38 cellular contexts compared by ENCODE assay signal in the genomic region with DNA sequence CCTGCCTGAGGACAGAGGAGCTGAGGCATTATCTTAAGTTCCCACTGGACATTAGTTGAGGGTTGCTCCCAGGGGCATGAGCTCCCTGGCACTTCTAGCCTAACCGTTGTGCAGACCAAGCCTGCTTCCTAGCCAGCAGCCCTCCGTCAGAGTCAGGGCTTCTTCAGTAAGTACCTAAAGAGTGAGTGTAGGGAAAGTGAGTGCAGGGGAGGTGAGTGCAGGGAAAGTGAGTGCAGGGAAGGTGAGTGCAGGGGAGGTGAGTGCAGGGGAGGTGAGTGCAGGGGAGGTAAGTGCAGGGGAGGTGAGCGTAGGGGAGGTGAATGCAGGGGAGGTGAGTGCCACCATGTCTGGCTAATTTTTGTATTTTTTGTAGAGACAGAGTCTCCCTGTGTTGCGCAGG.
"Had no signal": no experiment of that assay in that cellular context is flagged by ENCODE, and none has a peak within 500 bp of the region (broad histone marks: within the 10 kb centered on the region; RNA-seq: fewer than 3 reads in every experiment).

No MANE protein-coding gene starts in this region.

- H3K27me3 ChIP-seq: adrenal gland, body of pancreas, brain microvascular endothelial cell, cardiac muscle cell had no signal

- FAIRE-seq: astrocyte, TTC549 had no signal

- H3K27ac ChIP-seq: adrenal gland, body of pancreas, brain microvascular endothelial cell, cardiac muscle cell, VCaP had no signal

- H3K36me3 ChIP-seq: adrenal gland, brain microvascular endothelial cell, cardiac muscle cell had no signal

- H3K27ac Mint-ChIP-seq: activated B cell treated with CpG ODN at 0.5 μM for 24 hours; activated CD4-positive, alpha-beta memory T cell treated with anti-CD3 and anti-CD28 coated beads for 36 hours; activated CD4-positive, alpha-beta T cell treated with anti-CD3 and anti-CD28 coated beads, Interleukin-2, amount 10 ng/mL, durations not matched to agents 24 days and 14 days; activated CD8-positive, alpha-beta T cell treated with anti-CD3 and anti-CD28 coated beads for 36 hours; activated naive CD4-positive, alpha-beta T cell treated with anti-CD3 and anti-CD28 coated beads for 36 hours; activated naive CD4-positive, alpha-beta T cell treated with anti-CD3 and anti-CD28 coated beads, Interleukin-2, amount 50 U/mL, for 72 hours; activated naive CD8-positive, alpha-beta T cell treated with anti-CD3 and anti-CD28 coated beads for 36 hours; activated T-cell treated with anti-CD3 and anti-CD28 coated beads, Interleukin-2, amount 50 U/mL, for 72 hours; activated T-helper 1 cell treated with anti-CD3 and anti-CD28 coated beads, Interleukin-12 subunit alpha, Interleukin-12 subunit beta, Interleukin-2, Interleukin-4 antibody, amounts not matched to agents 30 ng/mL and 10 ng/mL and 1 ng/mL, durations not matched to agents 14 hours and 24 hours and 36 hours; activated T-helper 17 cell treated with anti-CD3 and anti-CD28 coated beads, Interleukin-2, amount 50 U/mL, for 72 hours; T-helper 1 cell treated with Interleukin-12 subunit alpha and Interleukin-12 subunit beta and Interleukin-4 antibody, amounts not matched to agents 30 μg/mL and 1 μg/mL, for 36 hours; T-helper 2 cell treated with Interferon-gamma antibody and Interleukin-4, amounts not matched to agents 5 μg/mL and 100 μg/mL, for 36 hours had no signal

- H3K9me3 ChIP-seq: adrenal gland, body of pancreas had no signal

- DNase-seq: activated B cell treated with CpG ODN at 0.5 μM for 24 hours; activated CD4-positive, alpha-beta memory T cell treated with anti-CD3 and anti-CD28 coated beads for 36 hours; activated CD4-positive, alpha-beta T cell treated with anti-CD3 and anti-CD28 coated beads for 4 hours; activated CD4-positive, alpha-beta T cell treated with anti-CD3 and anti-CD28 coated beads, Interleukin-2, amount 10 ng/mL, durations not matched to agents 24 days and 14 days; activated CD4-positive, alpha-beta T cell treated with anti-CD3 and anti-CD28 coated beads, Interleukin-2, amount 50 U/mL, for 1 hour; activated CD4-positive, alpha-beta T cell treated with anti-CD3 and anti-CD28 coated beads, Interleukin-2, amount 50 U/mL, for 4 hours; activated CD4-positive, CD25-positive, alpha-beta regulatory T cell treated with anti-CD3 and anti-CD28 coated beads, Interleukin-2, amount 50 U/mL, for 72 hours; activated CD8-positive, alpha-beta memory T cell treated with anti-CD3 and anti-CD28 coated beads, Interleukin-2, amount 50 U/mL, for 4 hours; activated CD8-positive, alpha-beta T cell treated with anti-CD3 and anti-CD28 coated beads for 36 hours; activated effector memory CD4-positive, alpha-beta T cell treated with anti-CD3 and anti-CD28 coated beads, Interleukin-2, amount 50 U/mL, for 16 hours; activated gamma-delta T cell treated with Interleukin-2 at 50 U/mL for 16 hours; activated naive CD4-positive, alpha-beta T cell; activated naive CD4-positive, alpha-beta T cell treated with anti-CD3 and anti-CD28 coated beads for 36 hours; activated naive CD4-positive, alpha-beta T cell treated with anti-CD3 and anti-CD28 coated beads, Interleukin-2, amount 50 U/mL, for 16 hours; activated naive CD8-positive, alpha-beta T cell treated with anti-CD3 and anti-CD28 coated beads for 36 hours; activated T-cell treated with anti-CD3 and anti-CD28 coated beads for 4 hours; activated T-cell treated with anti-CD3 and anti-CD28 coated beads, Interleukin-2, amount 50 U/mL, for 1 hour; activated T-cell treated with anti-CD3 and anti-CD28 coated beads, Interleukin-2, amount 50 U/mL, for 4 hours; activated T-cell treated with anti-CD3 and anti-CD28 coated beads, Interleukin-2, amount 50 U/mL, for 72 hours; adrenal gland; amniotic stem cell; aorta; body of pancreas; brain microvascular endothelial cell; caudate nucleus; cerebellar nuclear complex; T-helper 2 cell; T-helper 9 cell had no signal

- ATAC-seq: activated CD8-positive, alpha-beta T cell treated with anti-CD3 and anti-CD28 coated beads for 36 hours; activated naive CD4-positive, alpha-beta T cell treated with anti-CD3 and anti-CD28 coated beads, Interleukin-2, amount 50 U/mL, for 72 hours; activated T-cell treated with anti-CD3 and anti-CD28 coated beads, Interleukin-2, amount 50 U/mL, for 4 hours; activated T-cell treated with anti-CD3 and anti-CD28 coated beads, Interleukin-2, amount 50 U/mL, for 72 hours; activated T-helper 17 cell treated with anti-CD3 and anti-CD28 coated beads, Interleukin-2, amount 50 U/mL, for 72 hours; body of pancreas had no signal

- H3K27me3 Mint-ChIP-seq: activated B cell treated with CpG ODN at 0.5 μM for 24 hours; activated CD4-positive, alpha-beta memory T cell treated with anti-CD3 and anti-CD28 coated beads for 36 hours; activated CD4-positive, alpha-beta T cell treated with anti-CD3 and anti-CD28 coated beads, Interleukin-2, amount 10 ng/mL, durations not matched to agents 24 days and 14 days; activated CD8-positive, alpha-beta T cell treated with anti-CD3 and anti-CD28 coated beads for 36 hours; activated naive CD8-positive, alpha-beta T cell treated with anti-CD3 and anti-CD28 coated beads for 36 hours had no signal

- H3K9me3 Mint-ChIP-seq: activated CD4-positive, alpha-beta memory T cell treated with anti-CD3 and anti-CD28 coated beads for 36 hours; activated CD4-positive, alpha-beta T cell treated with anti-CD3 and anti-CD28 coated beads, Interleukin-2, amount 10 ng/mL, durations not matched to agents 24 days and 14 days; activated CD8-positive, alpha-beta T cell treated with anti-CD3 and anti-CD28 coated beads for 36 hours; activated naive CD4-positive, alpha-beta T cell treated with anti-CD3 and anti-CD28 coated beads, Interleukin-2, amount 50 U/mL, for 72 hours; activated T-cell treated with anti-CD3 and anti-CD28 coated beads, Interleukin-2, amount 50 U/mL, for 4 hours; activated T-helper 1 cell treated with anti-CD3 and anti-CD28 coated beads, Interleukin-12 subunit alpha, Interleukin-12 subunit beta, Interleukin-2, Interleukin-4 antibody, amounts not matched to agents 30 ng/mL and 10 ng/mL and 1 ng/mL, durations not matched to agents 14 hours and 24 hours and 36 hours; activated T-helper 17 cell treated with anti-CD3 and anti-CD28 coated beads, Interleukin-2, amount 50 U/mL, for 72 hours; central memory CD8-positive, alpha-beta T cell; T-helper 1 cell treated with Interleukin-12 subunit alpha and Interleukin-12 subunit beta and Interleukin-4 antibody, amounts not matched to agents 30 μg/mL and 1 μg/mL, for 36 hours; T-helper 2 cell treated with Interferon-gamma antibody and Interleukin-4, amounts not matched to agents 5 μg/mL and 100 μg/mL, for 36 hours had no signal

- H3K4me1 Mint-ChIP-seq: activated B cell treated with CpG ODN at 0.5 μM for 24 hours; activated CD4-positive, alpha-beta T cell treated with anti-CD3 and anti-CD28 coated beads, Interleukin-2, amount 10 ng/mL, durations not matched to agents 24 days and 14 days; activated naive CD8-positive, alpha-beta T cell treated with anti-CD3 and anti-CD28 coated beads for 36 hours; activated T-helper 17 cell treated with anti-CD3 and anti-CD28 coated beads, Interleukin-2, amount 50 U/mL, for 72 hours had no signal

- H3K4me3 ChIP-seq: adrenal gland, body of pancreas, cardiac muscle cell had no signal

- H3K36me3 Mint-ChIP-seq: activated CD4-positive, alpha-beta memory T cell treated with anti-CD3 and anti-CD28 coated beads for 36 hours; activated naive CD4-positive, alpha-beta T cell treated with anti-CD3 and anti-CD28 coated beads, Interleukin-2, amount 50 U/mL, for 72 hours; activated naive CD8-positive, alpha-beta T cell treated with anti-CD3 and anti-CD28 coated beads for 36 hours had no signal

- H3K4me3 Mint-ChIP-seq: activated B cell treated with CpG ODN at 0.5 μM for 24 hours; activated CD4-positive, alpha-beta memory T cell treated with anti-CD3 and anti-CD28 coated beads for 36 hours; activated CD4-positive, alpha-beta T cell treated with anti-CD3 and anti-CD28 coated beads, Interleukin-2, amount 10 ng/mL, durations not matched to agents 24 days and 14 days; activated CD8-positive, alpha-beta T cell treated with anti-CD3 and anti-CD28 coated beads for 36 hours; activated naive CD4-positive, alpha-beta T cell treated with anti-CD3 and anti-CD28 coated beads for 36 hours; activated naive CD8-positive, alpha-beta T cell treated with anti-CD3 and anti-CD28 coated beads for 36 hours; activated T-cell treated with anti-CD3 and anti-CD28 coated beads, Interleukin-2, amount 50 U/mL, for 4 hours; activated T-cell treated with anti-CD3 and anti-CD28 coated beads, Interleukin-2, amount 50 U/mL, for 72 hours; activated T-helper 1 cell treated with anti-CD3 and anti-CD28 coated beads, Interleukin-12 subunit alpha, Interleukin-12 subunit beta, Interleukin-2, Interleukin-4 antibody, amounts not matched to agents 30 ng/mL and 10 ng/mL and 1 ng/mL, durations not matched to agents 14 hours and 24 hours and 36 hours; activated T-helper 17 cell treated with anti-CD3 and anti-CD28 coated beads, Interleukin-2, amount 50 U/mL, for 72 hours; central memory CD8-positive, alpha-beta T cell; T-helper 1 cell treated with Interleukin-12 subunit alpha and Interleukin-12 subunit beta and Interleukin-4 antibody, amounts not matched to agents 30 μg/mL and 1 μg/mL, for 36 hours; T-helper 2 cell treated with Interferon-gamma antibody and Interleukin-4, amounts not matched to agents 5 μg/mL and 100 μg/mL, for 36 hours had no signal

- H3K4me1 ChIP-seq: adrenal gland, body of pancreas had no signal
